Comparison of ENCODE assay signal across 9 cellular contexts in genomic region chr11:66119348-66120133, GRCh38. TPM values are rescaled to one million over a fixed set of nuclear protein-coding genes. Genes with fewer than 3 reads are reported as not detected.
DNase-seq lines count a peak whose midpoint lies in the region; TF ChIP-seq lines count a peak whose summit lies in the region.
"Had no signal": no experiment of that assay in that cellular context is flagged by ENCODE, and none has a peak within 500 bp of the region (broad histone marks: within the 10 kb centered on the region; RNA-seq: fewer than 3 reads in every experiment).

No MANE protein-coding gene starts in this region.

- peak overlapping the region; percentile 50 for H3K27ac ChIP-seq in fibroblast of lung (ENCODE audit: insufficient read depth, low read length)
- peak overlapping the region in 1 of 4 donors; percentile 43 for H3K27ac ChIP-seq in sigmoid colon

- no peak overlapping the region for H2AFZ ChIP-seq in fibroblast of lung (ENCODE audit: low read length)

- no peak for TF ChIP-seq CTCF in fibroblast of lung (conservative IDR thresholded peaks at IDR 0.05 in 1 of 2, IDR thresholded peaks at IDR 0.05 in 1 of 2; ENCODE audit: low read depth in 1 of 2, low read length in 2 of 2)
- no peak for TF ChIP-seq CTCF in sigmoid colon (IDR thresholded peaks at IDR 0.05)

- no peak overlapping the region for H3K9ac ChIP-seq in fibroblast of lung (ENCODE audit: insufficient read depth, low read length)

- H3K4me3 ChIP-seq in fibroblast of lung (replicated peaks in 1 of 4; ENCODE audit: control extremely low read depth in 1 of 4, insufficient read depth in 1 of 4, low read depth in 3 of 4, low read length in 4 of 4), result no peak overlapping the region
- no peak overlapping the region for H3K4me3 ChIP-seq in sigmoid colon

- H3K79me2 ChIP-seq in fibroblast of lung (ENCODE audit: control insufficient read depth, insufficient read depth, low read length), result peaks cover 8% of the 10 kb centered on the region

- no peaks in the 10 kb centered on the region for H3K36me3 ChIP-seq in fibroblast of lung (ENCODE audit: control insufficient read depth, insufficient read depth, low read length)
- H3K36me3 ChIP-seq in sigmoid colon, result no peaks in the 10 kb centered on the region

- TF ChIP-seq POLR2A in sigmoid colon (IDR thresholded peaks at IDR 0.05), result no peak

- WGBS in sigmoid colon, 2 donors, result 49 to 66% methylated on average over 5 of the region's 5 CpGs

- peak; percentile 88 for DNase-seq in EH (ENCODE audit: low read depth)
- DNase-seq in RPMI7951 (ENCODE audit: low read depth), result peak; percentile 80
- peak; percentile 71 to 92 for DNase-seq in fibroblast of lung (ENCODE audit: low read depth in 2 of 2)
- DNase-seq in non-pigmented ciliary epithelial cell (ENCODE audit: low read depth), result peak; percentile 93
- no peak for DNase-seq in activated CD8-positive, alpha-beta memory T cell treated with anti-CD3 and anti-CD28 coated beads for 24 hours
- no peak for DNase-seq in activated CD8-positive, alpha-beta memory T cell treated with anti-CD3 and anti-CD28 coated beads, Interleukin-2, amount 50 U/mL, for 4 hours
- DNase-seq in inferior parietal cortex (ENCODE audit: extremely low spot score), result no peak
- no peak for DNase-seq in sigmoid colon
- DNase-seq: NCI-H1694 treated with DMSO at 0.1 percent for 48 hours had no signal

- H3K9me3 ChIP-seq in fibroblast of lung (ENCODE audit: control insufficient read depth, insufficient read depth, low read depth, low read length), result no peaks in the 10 kb centered on the region
- H3K9me3 ChIP-seq in sigmoid colon, result no peaks in the 10 kb centered on the region

- H4K20me1 ChIP-seq in fibroblast of lung (ENCODE audit: control insufficient read depth, extremely low read depth, insufficient read depth, low read length), result no peaks in the 10 kb centered on the region

- H3K4me1 ChIP-seq in fibroblast of lung (ENCODE audit: control insufficient read depth, extremely low read depth, insufficient read depth, low read length), result peaks cover 17% of the 10 kb centered on the region
- H3K4me1 ChIP-seq in sigmoid colon, result peaks cover 0 to 17% (median 5%) of the 10 kb centered on the region in 4 donors

- H3K4me2 ChIP-seq in fibroblast of lung (ENCODE audit: extremely low read depth, insufficient read depth, low read length), result no peak overlapping the region

- H3K27me3 ChIP-seq in fibroblast of lung (ENCODE audit: control insufficient read depth, insufficient read depth, low read length) (no peaks in the 10 kb centered on the region), sigmoid colon (no peaks in the 10 kb centered on the region)

- TF ChIP-seq EP300 in sigmoid colon (IDR thresholded peaks at IDR 0.05), result no peak

- intact Hi-C loops in sigmoid colon (cut with DNase I), result no loop called here

RNA-seq across cellular contexts. Expression of gene PACS1, which starts 49.5 kb away (rescaled TPM):
- total RNA-seq in RPMI7951 (2014; rRNA removed; shearing (Covaris generic)), result 16.7 and 19.1 TPM in 2 replicates
- total RNA-seq in fibroblast of lung, result 16.4 and 25.9 TPM in 2 replicates
- 27.7 and 28.5 TPM in 2 replicates for polyA plus RNA-seq in fibroblast of lung
- polyA plus RNA-seq in fibroblast of lung (2012), result 37.1 and 39.7 TPM in 2 replicates
- polyA minus RNA-seq in fibroblast of lung (ENCODE audit: low replicate concordance), result 98.0 and 145 TPM in 2 replicates
- total RNA-seq in sigmoid colon, result 10 to 100 TPM; 16.3 to 75.9 (median 26.5) TPM
- polyA plus RNA-seq in sigmoid colon, result 10 to 100 TPM in 1 of 3 donors, 1 to 10 TPM in 2; 2.1 to 28.0 (median 5.4) TPM

Comparison
In these comparisons a context has a peak if more than half of its experiments do, and no peak if none do; other contexts are left out.
1. DNase-seq: peak in EH (single experiment), RPMI7951 (single experiment), fibroblast of lung (2 of 2) and non-pigmented ciliary epithelial cell (single experiment); none in activated CD8-positive, alpha-beta memory T cell treated with anti-CD3 and anti-CD28 coated beads for 24 hours (single experiment), activated CD8-positive, alpha-beta memory T cell treated with anti-CD3 and anti-CD28 coated beads, Interleukin-2, amount 50 U/mL, for 4 hours (single experiment), inferior parietal cortex (single experiment) and sigmoid colon (single experiment).